Comparison of ENCODE assay signal across 19 cellular contexts in the genomic region with DNA sequence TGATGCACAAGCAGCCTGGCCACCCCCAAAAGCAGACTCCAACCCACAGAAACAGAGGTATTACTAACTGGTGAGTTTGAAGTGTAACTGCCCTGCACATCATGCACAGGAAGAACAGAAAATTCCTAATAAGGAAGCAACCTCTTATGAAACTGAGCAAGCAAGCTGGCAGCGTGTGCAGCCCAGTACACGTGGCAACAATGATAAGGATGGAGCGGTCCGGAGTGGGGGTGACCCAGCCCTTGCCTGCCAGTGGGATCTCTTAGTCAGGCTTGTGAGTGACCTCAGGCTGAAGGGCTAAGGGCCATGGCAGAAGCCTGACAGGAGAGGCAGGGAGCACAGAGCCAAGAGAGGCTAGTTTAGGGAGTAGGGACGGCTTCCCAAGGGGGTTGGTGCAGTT. TPM values are rescaled to one million over a fixed set of nuclear protein-coding genes. Genes with fewer than 3 reads are reported as not detected.
A peak's percentile ranks its signal among the peaks of the same experiment; 100 is the strongest.
DNase-seq lines count a peak whose midpoint lies in the region; ATAC-seq and TF ChIP-seq lines count a peak whose summit lies in the region.
"Had no signal": no experiment of that assay in that cellular context is flagged by ENCODE, and none has a peak within 500 bp of the region (broad histone marks: within the 10 kb centered on the region; RNA-seq: fewer than 3 reads in every experiment).

No MANE protein-coding gene starts in this region.

- ATAC-seq in Right ventricle myocardium superior (ENCODE audit: poor library complexity) = peak; percentile 51
- peak; percentile 54; the same call in 1 of the 2 replicates for ATAC-seq in Panc1
- ATAC-seq: gastroesophageal sphincter had no signal

- H3K36me3 Mint-ChIP-seq in T-helper 2 cell treated with Interferon-gamma antibody and Interleukin-4, amounts not matched to agents 5 μg/mL and 100 μg/mL, for 36 hours (ENCODE audit: low read depth) = peaks cover 8% of the 10 kb centered on the region

- H3K36me3 ChIP-seq in right atrium auricular region (no peaks in the 10 kb centered on the region), Panc1 (ENCODE audit: control insufficient read depth, insufficient read depth, low read length) (no peaks in the 10 kb centered on the region), testis (ENCODE audit: low read depth, missing control alignments) (no peaks in the 10 kb centered on the region), BE2C (no peaks in the 10 kb centered on the region)
- H3K36me3 ChIP-seq: gastroesophageal sphincter, Peyer's patch, tibial artery had no signal

- BruUV-seq in Panc1 (replicated peaks; lab: Mats Ljungman, UMichigan) = no TSS peak

- TF ChIP-seq CTCF in right atrium auricular region (IDR thresholded peaks at IDR 0.05) = no peak
- no peak for TF ChIP-seq CTCF in Panc1 (IDR thresholded peaks at IDR 0.05)
- TF ChIP-seq CTCF in fibroblast of mammary gland (conservative IDR thresholded peaks at IDR 0.05; ENCODE audit: control insufficient read depth, insufficient read depth, low read depth, low read length) = no peak
- TF ChIP-seq CTCF in testis (IDR thresholded peaks at IDR 0.05) = no peak
- no peak for TF ChIP-seq CTCF in BE2C (IDR thresholded peaks at IDR 0.05; ENCODE audit: low read depth, low read length)

- 37 to 49% methylated on average over 5 of the region's 5 CpGs for WGBS in testis, 2 donors

- no peak overlapping the region for H3K27ac Mint-ChIP-seq in T-helper 2 cell treated with Interferon-gamma antibody and Interleukin-4, amounts not matched to agents 5 μg/mL and 100 μg/mL, for 36 hours
- H3K27ac Mint-ChIP-seq: activated naive CD8-positive, alpha-beta T cell treated with anti-CD3 and anti-CD28 coated beads, Interleukin-2, amount 10 ng/mL, durations not matched to agents 7 days and 5 days had no signal

- peaks cover 33% of the 10 kb centered on the region for H3K4me1 Mint-ChIP-seq in T-helper 2 cell treated with Interferon-gamma antibody and Interleukin-4, amounts not matched to agents 5 μg/mL and 100 μg/mL, for 36 hours (ENCODE audit: low read depth)

- H3K27ac ChIP-seq in right atrium auricular region = no peak overlapping the region
- H3K27ac ChIP-seq in Panc1 (ENCODE audit: low read length) = no peak overlapping the region
- no peak overlapping the region for H3K27ac ChIP-seq in testis
- H3K27ac ChIP-seq: dorsolateral prefrontal cortex, gastroesophageal sphincter, Peyer's patch, tibial artery had no signal

- H3K27me3 Mint-ChIP-seq in T-helper 2 cell treated with Interferon-gamma antibody and Interleukin-4, amounts not matched to agents 5 μg/mL and 100 μg/mL, for 36 hours (ENCODE audit: low read depth) = peaks cover 3% of the 10 kb centered on the region
- H3K27me3 Mint-ChIP-seq: activated naive CD8-positive, alpha-beta T cell treated with anti-CD3 and anti-CD28 coated beads, Interleukin-2, amount 10 ng/mL, durations not matched to agents 7 days and 5 days had no signal

- TF ChIP-seq POLR2A in testis (IDR thresholded peaks at IDR 0.05) = no peak

- H3K27me3 ChIP-seq in right atrium auricular region (no peaks in the 10 kb centered on the region), Panc1 (ENCODE audit: control insufficient read depth, insufficient read depth, low read length) (no peaks in the 10 kb centered on the region), testis (no peaks in the 10 kb centered on the region), BE2C (no peaks in the 10 kb centered on the region)
- H3K27me3 ChIP-seq: dorsolateral prefrontal cortex, gastroesophageal sphincter, Peyer's patch, tibial artery had no signal

- peaks cover 0 to 4% of the 10 kb centered on the region in 2 donors for H3K9me3 ChIP-seq in right atrium auricular region
- no peaks in the 10 kb centered on the region for H3K9me3 ChIP-seq in Panc1 (ENCODE audit: control insufficient read depth, insufficient read depth, low read depth, low read length)
- no peaks in the 10 kb centered on the region for H3K9me3 ChIP-seq in testis
- no peaks in the 10 kb centered on the region for H3K9me3 ChIP-seq in BE2C
- H3K9me3 ChIP-seq: gastroesophageal sphincter, Peyer's patch, tibial artery had no signal

- no peak for DNase-seq in Right ventricle myocardium superior
- no peak for DNase-seq in right atrium auricular region (ENCODE audit: low spot score)
- DNase-seq in Panc1 (ENCODE audit: low read depth, low spot score) = no peak
- DNase-seq in fibroblast of mammary gland (ENCODE audit: low read depth) = peak; percentile 7
- DNase-seq in testis = peak; percentile 81
- no peak for DNase-seq in BE2C
- no peak for DNase-seq in DMS79 treated with DMSO at 0.1 percent for 48 hours (lab: John Stamatoyannopoulos, UW)
- DNase-seq in T-helper 2 cell treated with Interferon-gamma antibody and Interleukin-4, amounts not matched to agents 5 μg/mL and 100 μg/mL, for 36 hours (ENCODE audit: low spot score) = no peak
- DNase-seq: activated naive CD8-positive, alpha-beta T cell treated with anti-CD3 and anti-CD28 coated beads, Interleukin-2, amount 10 ng/mL, durations not matched to agents 7 days and 5 days; DMS153; dorsolateral prefrontal cortex; NCI-H2171 treated with DMSO at 0.1 percent for 48 hours; Peyer's patch; small intestine; T-helper 9 cell; tibial artery had no signal

- CTCF ChIA-PET in Panc1 (lab: Charles Lee) = no interaction called here

- POLR2A ChIA-PET in Panc1 (lab: Charles Lee) = no interaction called here

- no peak overlapping the region for H3K4me3 Mint-ChIP-seq in T-helper 2 cell treated with Interferon-gamma antibody and Interleukin-4, amounts not matched to agents 5 μg/mL and 100 μg/mL, for 36 hours
- H3K4me3 Mint-ChIP-seq: activated naive CD8-positive, alpha-beta T cell treated with anti-CD3 and anti-CD28 coated beads, Interleukin-2, amount 10 ng/mL, durations not matched to agents 7 days and 5 days had no signal

- H3K4me1 ChIP-seq in right atrium auricular region (no peaks in the 10 kb centered on the region), Panc1 (ENCODE audit: control insufficient read depth, insufficient read depth, low read length) (no peaks in the 10 kb centered on the region), testis (peaks cover 5% of the 10 kb centered on the region), BE2C (no peaks in the 10 kb centered on the region)
- H3K4me1 ChIP-seq: gastroesophageal sphincter, Peyer's patch, tibial artery had no signal

- in situ Hi-C loops in Panc1 (cut with HindIII; ENCODE audit: low pct_unique_long_range_greater_than_20kb, low sequenced_read_pairs) = no loop called here

- H3K4me3 ChIP-seq in right atrium auricular region = no peak overlapping the region
- H3K4me3 ChIP-seq in Panc1 (ENCODE audit: low read depth in 2 of 2, low read length in 2 of 2) = no peak overlapping the region
- H3K4me3 ChIP-seq in fibroblast of mammary gland (ENCODE audit: control insufficient read depth, low read depth, low read length) = no peak overlapping the region
- H3K4me3 ChIP-seq in testis = no peak overlapping the region
- H3K4me3 ChIP-seq in BE2C (ENCODE audit: low read depth, low read length) = no peak overlapping the region
- H3K4me3 ChIP-seq: dorsolateral prefrontal cortex, gastroesophageal sphincter, Peyer's patch, tibial artery had no signal

- intact Hi-C loops in Right ventricle myocardium superior (cut with DNase I) (no loop called here), Panc1 (cut with micrococcal nuclease; ENCODE audit: unreplicated experiment) (no loop called here), testis (cut with DNase I; ENCODE audit: low total_unique reads) (no loop called here)

- peaks cover 14% of the 10 kb centered on the region for H3K9me3 Mint-ChIP-seq in T-helper 2 cell treated with Interferon-gamma antibody and Interleukin-4, amounts not matched to agents 5 μg/mL and 100 μg/mL, for 36 hours

RNA-seq across cellular contexts. Expression of gene AOAH, which starts 22.1 kb away (rescaled TPM):
- 2.7 TPM for total RNA-seq in Right ventricle myocardium superior
- 1 to 10 TPM; 2.5 to 7.2 TPM for total RNA-seq in right atrium auricular region
- 0.31 TPM for total RNA-seq in Panc1 (2021; ENCODE audit: unreplicated experiment)
- not detected for polyA plus RNA-seq in Panc1 (2012; ENCODE audit: insufficient read length)
- 1 to 10 TPM; 1.7 to 4.6 TPM for total RNA-seq in testis
- 3.8 TPM for polyA plus RNA-seq in testis (ENCODE audit: insufficient read depth, low read depth, low replicate concordance)
- not detected for polyA plus RNA-seq in BE2C (2012; ENCODE audit: insufficient read depth, insufficient read length, low read depth)
- total RNA-seq: A673, LHCN-M2 had no signal

Comparison
In these comparisons a context has a peak if more than half of its experiments do, and no peak if none do; other contexts are left out.
1. DNase-seq: peak in fibroblast of mammary gland (single experiment) and testis (single experiment); none in Right ventricle myocardium superior (single experiment), right atrium auricular region (single experiment), Panc1 (single experiment), BE2C (single experiment), DMS79 treated with DMSO at 0.1 percent for 48 hours (single experiment) and T-helper 2 cell treated with Interferon-gamma antibody and Interleukin-4, amounts not matched to agents 5 μg/mL and 100 μg/mL, for 36 hours (single experiment).